10 cellular contexts compared by ENCODE assay signal in the genomic region with DNA sequence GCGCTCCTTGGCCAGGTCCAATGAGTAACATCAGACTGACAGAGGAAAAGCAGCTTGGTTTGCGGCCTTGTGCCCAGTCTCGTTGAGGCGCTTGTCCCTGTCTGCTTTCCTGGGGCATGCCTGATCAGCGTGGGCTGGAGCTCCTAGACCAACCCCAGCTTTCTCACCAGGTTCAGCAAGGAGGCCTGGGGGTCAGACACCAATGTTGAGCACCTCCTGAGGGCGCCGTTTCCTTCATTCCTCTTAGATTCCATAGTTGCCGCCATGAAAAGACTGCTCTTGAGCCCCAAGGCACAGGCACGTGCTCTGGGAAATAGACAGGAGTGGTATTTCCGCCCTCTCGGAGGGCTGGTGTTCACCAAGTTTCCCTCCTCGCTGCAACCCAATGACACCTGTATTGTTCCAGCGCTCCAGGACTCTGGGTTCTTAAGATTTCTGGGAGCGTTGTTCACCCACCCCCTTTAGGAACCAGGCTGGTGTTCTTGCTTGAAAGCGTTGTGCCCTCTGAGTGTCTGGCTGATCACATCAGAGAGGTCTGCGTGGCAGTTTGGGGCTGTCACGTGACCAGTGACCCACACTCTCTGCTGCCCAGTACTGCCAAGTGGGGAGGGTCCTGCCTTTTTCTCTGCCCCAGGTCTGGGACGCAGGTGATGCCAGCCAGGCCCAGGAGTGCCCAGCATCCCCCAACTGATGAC. TPM values are rescaled to one million over a fixed set of nuclear protein-coding genes. Genes with fewer than 3 reads are reported as not detected.
DNase-seq lines count a peak whose midpoint lies in the region; ATAC-seq and TF ChIP-seq lines count a peak whose summit lies in the region.
"Had no signal": no experiment of that assay in that cellular context is flagged by ENCODE, and none has a peak within 500 bp of the region (broad histone marks: within the 10 kb centered on the region; RNA-seq: fewer than 3 reads in every experiment).

No MANE protein-coding gene starts in this region.

- H3K18ac ChIP-seq in H9 (ENCODE audit: insufficient read length, low read depth, low read length), result no peak overlapping the region

- no peak overlapping the region for H3K23ac ChIP-seq in H9 (ENCODE audit: insufficient read length, low read depth, low read length)

- TF ChIP-seq CTCF in H9 (conservative IDR thresholded peaks at IDR 0.05) (peak; percentile 39), heart right ventricle (IDR thresholded peaks at IDR 0.05) (no peak)

- no peak overlapping the region for H3K4me3 ChIP-seq in CD4-positive, alpha-beta memory T cell (ENCODE audit: low read length in 2 of 2)
- H3K4me3 ChIP-seq in heart right ventricle, result no peak overlapping the region

- peaks cover 3% of the 10 kb centered on the region for H4K20me1 ChIP-seq in H9 (ENCODE audit: control insufficient read depth, insufficient read depth, insufficient read length)

- H3K27me3 ChIP-seq in CD4-positive, alpha-beta memory T cell (ENCODE audit: insufficient read depth, low read length), result no peaks in the 10 kb centered on the region
- H3K27me3 ChIP-seq in H9 (ENCODE audit: insufficient read depth, low read length) (no peaks in the 10 kb centered on the region), heart right ventricle (no peaks in the 10 kb centered on the region)

- H2BK12ac ChIP-seq in H9 (ENCODE audit: insufficient read length, low read depth, low read length), result no peak overlapping the region

- H3K9ac ChIP-seq in H9 (ENCODE audit: extremely low read depth, insufficient read length, low read length), result no peak overlapping the region

- H3K36me3 ChIP-seq in CD4-positive, alpha-beta memory T cell (ENCODE audit: insufficient read depth, low read length), result peaks cover 28% of the 10 kb centered on the region
- peaks cover 0 to 57% (median 27%) of the 10 kb centered on the region in 9 donors for H3K36me3 ChIP-seq in heart right ventricle

- CTCF ChIA-PET in CD4-positive, alpha-beta memory T cell (lab: Charles Lee; ENCODE audit: partially characterized antibody), result interaction anchor here (1.8 kb wide), 1 partner anchor 49 kb away, joined by 6 read pairs; no protein-coding TSS in a partner anchor
- CTCF ChIA-PET in activated CD8-positive, alpha-beta T cell treated with anti-CD3 and anti-CD28 coated beads, Interleukin-2, amount 10 ng/mL, durations not matched to agents 7 days and 5 days (lab: Charles Lee), result no interaction called here

- intact Hi-C loops in CD4-positive, alpha-beta memory T cell (cut with micrococcal nuclease), result no loop called here
- intact Hi-C loops in heart right ventricle (cut with DNase I), result loop anchor here in 3 of 10 donors (5.0 to 10.0 kb wide), 4 partner anchors 47 to 140 kb away; a partner anchor contains a TSS

- H4K5ac ChIP-seq in H9 (ENCODE audit: insufficient read length, low read depth, low read length), result no peak overlapping the region

- no peak overlapping the region for H2AK5ac ChIP-seq in H9 (ENCODE audit: insufficient read length, low read length)

- no peak overlapping the region for H2BK120ac ChIP-seq in H9 (ENCODE audit: low read depth, low read length, poor library complexity, severe bottlenecking)

- H2BK20ac ChIP-seq in H9 (ENCODE audit: low read depth, low read length, poor library complexity, severe bottlenecking), result no peak overlapping the region

- H3K79me2 ChIP-seq in H9 (ENCODE audit: insufficient read depth, low read length), result no peaks in the 10 kb centered on the region; the same call in 1 of the 2 replicates

- H2BK5ac ChIP-seq in H9 (ENCODE audit: insufficient read length, low read length), result no peak overlapping the region

- H3K23me2 ChIP-seq in H9 (ENCODE audit: insufficient read length, low read depth, low read length, poor library complexity, severe bottlenecking), result no peaks in the 10 kb centered on the region

- H3K79me1 ChIP-seq in H9 (ENCODE audit: insufficient read depth, low read depth, low read length, poor library complexity, severe bottlenecking), result no peaks in the 10 kb centered on the region

- no peak overlapping the region for H3K4me3 Mint-ChIP-seq in CD4-positive, alpha-beta memory T cell
- H3K4me3 Mint-ChIP-seq in H9, result no peak overlapping the region
- no peak overlapping the region for H3K4me3 Mint-ChIP-seq in activated CD8-positive, alpha-beta T cell treated with anti-CD3 and anti-CD28 coated beads, Interleukin-2, amount 10 ng/mL, durations not matched to agents 7 days and 5 days

- H4K91ac ChIP-seq in H9 (ENCODE audit: insufficient read length, low read depth, low read length), result no peak overlapping the region

- no peak overlapping the region for H3K4ac ChIP-seq in H9 (ENCODE audit: low read depth, low read length)

- peaks cover 21% of the 10 kb centered on the region for H3K4me1 ChIP-seq in CD4-positive, alpha-beta memory T cell (ENCODE audit: insufficient read depth, low read length)
- H3K4me1 ChIP-seq in H9 (ENCODE audit: insufficient read depth, low read length) (no peaks in the 10 kb centered on the region), heart right ventricle (peaks cover 0 to 12% (median 8%) of the 10 kb centered on the region in 9 donors)

- H3T11ph ChIP-seq in H9 (ENCODE audit: low read length), result no peak overlapping the region

- no peak for DNase-seq in CD4-positive, alpha-beta memory T cell
- DNase-seq in H9 (peak; percentile 68), iPS-NIHi7 (ENCODE audit: extremely low spot score) (peak; percentile 61), heart right ventricle (no peak), NCI-H345 treated with DMSO at 0.1 percent for 48 hours (lab: John Stamatoyannopoulos, UW; ENCODE audit: unreplicated experiment) (no peak), HK-2 (ENCODE audit: unreplicated experiment) (no peak)
- DNase-seq in activated CD8-positive, alpha-beta T cell treated with anti-CD3 and anti-CD28 coated beads, Interleukin-2, amount 10 ng/mL, durations not matched to agents 7 days and 5 days, result no peak
- DNase-seq: activated effector memory CD4-positive, alpha-beta T cell treated with anti-CD3 and anti-CD28 coated beads, Interleukin-2, amount 50 U/mL, for 16 hours; NCI-H1417 had no signal

- H4K8ac ChIP-seq in H9 (replicated peaks; ENCODE audit: insufficient read length, low read depth, low read length), result no peak overlapping the region

- no peak overlapping the region for H3K14ac ChIP-seq in H9 (ENCODE audit: insufficient read depth, low read length)

- H3K36me3 Mint-ChIP-seq in CD4-positive, alpha-beta memory T cell, result peaks cover 36 to 42% of the 10 kb centered on the region in 2 donors
- H3K36me3 Mint-ChIP-seq in H9 (ENCODE audit: insufficient read depth in 1 of 3, low read depth in 3 of 3), result peaks cover 34 to 54% (median 51%) of the 10 kb centered on the region in 3 experiments
- H3K36me3 Mint-ChIP-seq in activated CD8-positive, alpha-beta T cell treated with anti-CD3 and anti-CD28 coated beads, Interleukin-2, amount 10 ng/mL, durations not matched to agents 7 days and 5 days (ENCODE audit: low read depth), result peaks cover 26% of the 10 kb centered on the region

- no peak overlapping the region for H2AFZ ChIP-seq in H9 (ENCODE audit: low read length)

- peaks cover 17 to 38% (median 23%) of the 10 kb centered on the region in 4 donors for H3K4me1 Mint-ChIP-seq in CD4-positive, alpha-beta memory T cell
- H3K4me1 Mint-ChIP-seq in H9, result peaks cover 0 to 7% of the 10 kb centered on the region in 2 experiments; a peak in 2 of 4 replicates
- peaks cover 46% of the 10 kb centered on the region for H3K4me1 Mint-ChIP-seq in activated CD8-positive, alpha-beta T cell treated with anti-CD3 and anti-CD28 coated beads, Interleukin-2, amount 10 ng/mL, durations not matched to agents 7 days and 5 days (ENCODE audit: low read depth)

- POLR2A ChIA-PET in CD4-positive, alpha-beta memory T cell (lab: Charles Lee; ENCODE audit: partially characterized antibody), result no interaction called here
- POLR2A ChIA-PET in activated CD8-positive, alpha-beta T cell treated with anti-CD3 and anti-CD28 coated beads, Interleukin-2, amount 10 ng/mL, durations not matched to agents 7 days and 5 days (lab: Charles Lee), result no interaction called here

- no peaks in the 10 kb centered on the region for H3K9me3 ChIP-seq in CD4-positive, alpha-beta memory T cell (ENCODE audit: control insufficient read depth in 1 of 2, low read length in 2 of 2)
- H3K9me3 ChIP-seq in H9 (ENCODE audit: control insufficient read depth, low read depth, low read length) (no peaks in the 10 kb centered on the region), heart right ventricle (no peaks in the 10 kb centered on the region)

- H3K27ac ChIP-seq in CD4-positive, alpha-beta memory T cell (ENCODE audit: low read depth, low read length), result no peak overlapping the region
- H3K27ac ChIP-seq in H9 (ENCODE audit: insufficient read length, low read depth, low read length) (no peak overlapping the region), heart right ventricle (no peak overlapping the region)

- no peak for ATAC-seq in activated CD8-positive, alpha-beta T cell treated with anti-CD3 and anti-CD28 coated beads, Interleukin-2, amount 10 ng/mL, durations not matched to agents 7 days and 5 days
- ATAC-seq in heart right ventricle (no peak), HG03196 (IDR thresholded peaks at IDR 0.05; ENCODE audit: unreplicated experiment) (no peak)

- WGBS in H9 (ENCODE audit: extremely low coverage, insufficient read length, low lambda C conversion rate), result no CpG with 5 or more reads among the region's 18 CpGs
- 93 to 94% methylated on average over 18 of the region's 18 CpGs for WGBS in heart right ventricle, 2 donors

- H2BK15ac ChIP-seq in H9 (ENCODE audit: low read depth, low read length), result no peak overlapping the region

- no peak overlapping the region for H3K4me2 ChIP-seq in H9 (ENCODE audit: insufficient read depth, insufficient read length, low read length)

- H3K56ac ChIP-seq in H9 (ENCODE audit: insufficient read length, low read depth, low read length), result no peak overlapping the region

- H3K27me3 Mint-ChIP-seq in CD4-positive, alpha-beta memory T cell, result no peaks in the 10 kb centered on the region
- H3K27me3 Mint-ChIP-seq in H9 (ENCODE audit: low read depth), result no peaks in the 10 kb centered on the region; the same call in none of the 2 replicates
- H3K27me3 Mint-ChIP-seq in activated CD8-positive, alpha-beta T cell treated with anti-CD3 and anti-CD28 coated beads, Interleukin-2, amount 10 ng/mL, durations not matched to agents 7 days and 5 days (ENCODE audit: low read depth), result no peaks in the 10 kb centered on the region

- no peaks in the 10 kb centered on the region for H3K9me3 Mint-ChIP-seq in CD4-positive, alpha-beta memory T cell
- H3K9me3 Mint-ChIP-seq in H9, result no peaks in the 10 kb centered on the region
- no peaks in the 10 kb centered on the region for H3K9me3 Mint-ChIP-seq in activated CD8-positive, alpha-beta T cell treated with anti-CD3 and anti-CD28 coated beads, Interleukin-2, amount 10 ng/mL, durations not matched to agents 7 days and 5 days (ENCODE audit: insufficient read depth)

- peak overlapping the region in 4 of 7 donors; percentile 8 to 48 (median 28) for H3K27ac Mint-ChIP-seq in CD4-positive, alpha-beta memory T cell
- peak overlapping the region in 1 of 3 experiments; percentile 30; a peak in 3 of 7 replicates for H3K27ac Mint-ChIP-seq in H9
- H3K27ac Mint-ChIP-seq in activated CD8-positive, alpha-beta T cell treated with anti-CD3 and anti-CD28 coated beads, Interleukin-2, amount 10 ng/mL, durations not matched to agents 7 days and 5 days, result peak overlapping the region; percentile 65

RNA-seq across cellular contexts. Expression of a gene that starts 18.0 kb away (rescaled TPM):
- total RNA-seq in CD4-positive, alpha-beta memory T cell, result 10 to 100 TPM; 31.1 to 31.7 TPM
- polyA plus RNA-seq in CD4-positive, alpha-beta memory T cell, result 10 to 100 TPM in 1 of 2 donors, 1 to 10 TPM in 1; 2.3 to 11.6 TPM
- total RNA-seq in H9 (2021) (40.1 and 41.6 TPM in 2 replicates), heart right ventricle (10 to 100 TPM; 19.6 to 41.1 (median 29.6) TPM)
- total RNA-seq in activated CD8-positive, alpha-beta T cell treated with anti-CD3 and anti-CD28 coated beads, Interleukin-2, amount 10 ng/mL, durations not matched to agents 7 days and 5 days, result 10 to 100 TPM; 15.6 to 19.4 TPM
- 10 to 100 TPM; 11.8 to 19.2 TPM for polyA plus RNA-seq in heart right ventricle

RNA-seq across cellular contexts. Expression of a gene that starts 18.2 kb away (rescaled TPM):
- total RNA-seq in CD4-positive, alpha-beta memory T cell, result 100 to 1,000 TPM; 167 to 171 TPM
- polyA plus RNA-seq in CD4-positive, alpha-beta memory T cell, result 100 to 1,000 TPM; 428 to 552 TPM
- total RNA-seq in H9 (2021) (344 TPM in 2 replicates), heart right ventricle (1,000 to 10,000 TPM in 1 of 10 donors, 100 to 1,000 TPM in 9; 678 to 1,003 (median 867) TPM)
- total RNA-seq in activated CD8-positive, alpha-beta T cell treated with anti-CD3 and anti-CD28 coated beads, Interleukin-2, amount 10 ng/mL, durations not matched to agents 7 days and 5 days, result 100 to 1,000 TPM; 232 to 238 TPM
- polyA plus RNA-seq in heart right ventricle, result 1,000 to 10,000 TPM in 1 of 2 donors, 100 to 1,000 TPM in 1; 870 to 2,296 TPM

RNA-seq across cellular contexts. Expression of a gene that starts 22.7 kb away (rescaled TPM):
- 10 to 100 TPM; 12.5 to 13.9 TPM for total RNA-seq in CD4-positive, alpha-beta memory T cell
- polyA plus RNA-seq in CD4-positive, alpha-beta memory T cell, result 1 to 10 TPM; 2.9 to 3.7 TPM
- total RNA-seq in H9 (2021), result 17.0 and 17.1 TPM in 2 replicates
- 1 to 10 TPM; 4.6 to 5.4 TPM for total RNA-seq in activated CD8-positive, alpha-beta T cell treated with anti-CD3 and anti-CD28 coated beads, Interleukin-2, amount 10 ng/mL, durations not matched to agents 7 days and 5 days
- total RNA-seq in heart right ventricle, result 10 to 100 TPM in 8 of 10 donors, 1 to 10 TPM in 2; 7.5 to 17.4 (median 11.9) TPM
- polyA plus RNA-seq in heart right ventricle, result 10 to 100 TPM in 1 of 2 donors, 1 to 10 TPM in 1; 3.6 to 12.4 TPM

RNA-seq across cellular contexts. Expression of a gene that starts 44.8 kb away (rescaled TPM):
- 10 to 100 TPM; 20.0 to 21.9 TPM for total RNA-seq in CD4-positive, alpha-beta memory T cell
- polyA plus RNA-seq in CD4-positive, alpha-beta memory T cell, result 1 to 10 TPM; 1.3 to 3.5 TPM
- total RNA-seq in H9 (2021) (22.4 and 22.8 TPM in 2 replicates), heart right ventricle (1 to 10 TPM; 4.7 to 7.9 (median 5.2) TPM)
- total RNA-seq in activated CD8-positive, alpha-beta T cell treated with anti-CD3 and anti-CD28 coated beads, Interleukin-2, amount 10 ng/mL, durations not matched to agents 7 days and 5 days, result 10 to 100 TPM; 16.1 to 17.0 TPM
- polyA plus RNA-seq in heart right ventricle, result 1 to 10 TPM; 3.1 to 7.2 TPM

RNA-seq across cellular contexts. Expression of a gene that starts 52.5 kb away (rescaled TPM):
- 10 to 100 TPM; 22.6 to 26.7 TPM for total RNA-seq in CD4-positive, alpha-beta memory T cell
- polyA plus RNA-seq in CD4-positive, alpha-beta memory T cell, result 10 to 100 TPM; 56.5 to 62.2 TPM
- 41.0 and 43.2 TPM in 2 replicates for total RNA-seq in H9 (2021)
- 10 to 100 TPM; 45.1 to 45.8 TPM for total RNA-seq in activated CD8-positive, alpha-beta T cell treated with anti-CD3 and anti-CD28 coated beads, Interleukin-2, amount 10 ng/mL, durations not matched to agents 7 days and 5 days
- 10 to 100 TPM; 43.7 to 64.1 (median 51.7) TPM for total RNA-seq in heart right ventricle
- polyA plus RNA-seq in heart right ventricle, result 10 to 100 TPM; 71.8 to 72.3 TPM

Comparison
In these comparisons a context has a peak if more than half of its experiments do, and no peak if none do; other contexts are left out.
1. DNase-seq: peak in H9 (single experiment) and iPS-NIHi7 (single experiment); none in CD4-positive, alpha-beta memory T cell (0 of 5), activated CD8-positive, alpha-beta T cell treated with anti-CD3 and anti-CD28 coated beads, Interleukin-2, amount 10 ng/mL, durations not matched to agents 7 days and 5 days (single experiment), heart right ventricle (0 of 2), NCI-H345 treated with DMSO at 0.1 percent for 48 hours (single experiment) and HK-2 (single experiment).